In the genomic region with DNA sequence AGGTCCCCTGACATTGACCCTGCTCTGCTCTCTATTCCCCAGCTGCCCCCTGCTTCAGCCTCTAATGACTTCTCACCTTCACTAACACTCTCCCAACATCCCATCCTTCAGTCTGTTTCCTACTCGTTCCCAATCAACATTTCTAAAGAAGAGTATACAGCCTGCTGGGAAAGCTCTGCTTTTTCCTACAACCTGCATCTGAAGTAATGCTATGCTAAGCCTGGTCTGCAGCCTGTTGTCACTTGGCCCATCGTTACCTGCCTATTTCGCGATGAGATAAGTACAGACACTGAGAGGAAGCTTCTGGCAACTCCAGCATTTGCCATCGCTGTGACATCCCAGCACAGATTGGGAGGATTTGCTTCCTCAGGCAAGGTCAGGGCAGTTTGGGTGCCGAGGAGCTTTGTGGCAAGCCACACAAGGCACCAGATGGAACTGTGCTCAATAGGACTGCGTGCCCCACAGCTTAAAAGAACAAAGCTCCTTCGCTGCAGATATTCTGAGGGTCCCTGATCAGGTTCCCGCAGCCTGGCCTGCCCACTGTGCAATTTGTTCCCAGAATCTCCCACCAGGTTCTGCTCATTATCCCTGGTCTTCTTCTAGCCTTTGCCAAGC, we compare ENCODE assay signal across 20 cellular contexts. TPM values are rescaled to one million over a fixed set of nuclear protein-coding genes. Genes with fewer than 3 reads are reported as not detected.
DNase-seq lines count a peak whose midpoint lies in the region; ATAC-seq and TF ChIP-seq lines count a peak whose summit lies in the region.
"Had no signal": no experiment of that assay in that cellular context is flagged by ENCODE, and none has a peak within 500 bp of the region (broad histone marks: within the 10 kb centered on the region; RNA-seq: fewer than 3 reads in every experiment).

No MANE protein-coding gene starts in this region.

- no peak overlapping the region for H4K12ac ChIP-seq in trophoblast cell (ENCODE audit: low read depth, low read length)

- WGBS in trophoblast cell (ENCODE audit: extremely low coverage, insufficient coverage, insufficient read length) = no CpG with 5 or more reads among the region's 9 CpGs

- H3K4me3 ChIP-seq in GM23338 = no peak overlapping the region
- no peak overlapping the region for H3K4me3 ChIP-seq in NT2/D1 (ENCODE audit: insufficient read length, low read depth)
- peak overlapping the region; percentile 13 for H3K4me3 ChIP-seq in iPS-18a (ENCODE audit: low read length)
- no peak overlapping the region for H3K4me3 ChIP-seq in trophoblast cell (ENCODE audit: low read depth, low read length)
- H3K4me3 ChIP-seq: HAP-1, K562 had no signal

- H3K79me2 ChIP-seq in GM23338 (replicated peaks; ENCODE audit: insufficient read depth) (no peaks in the 10 kb centered on the region), trophoblast cell (ENCODE audit: control insufficient read depth, insufficient read depth, low read length, poor library complexity) (no peaks in the 10 kb centered on the region)

- H3K79me1 ChIP-seq in trophoblast cell (ENCODE audit: low read length) = no peaks in the 10 kb centered on the region

- no peak overlapping the region for H4K8ac ChIP-seq in trophoblast cell (ENCODE audit: low read depth, low read length)

- H4K20me1 ChIP-seq in GM23338 (replicated peaks; ENCODE audit: insufficient read depth) = no peaks in the 10 kb centered on the region

- DNase-seq in GM23338 (ENCODE audit: low spot score) = peak; percentile 44
- DNase-seq in NT2/D1 (ENCODE audit: low read depth, low spot score) = peak; percentile 77
- peak in 1 of 2 donors; percentile 4 for DNase-seq in trophoblast cell
- no peak for DNase-seq in medulla oblongata (ENCODE audit: extremely low spot score)
- DNase-seq in DMS153 treated with DMSO at 0.1 percent for 48 hours (lab: John Stamatoyannopoulos, UW; ENCODE audit: unreplicated experiment) = no peak
- DNase-seq in T-helper 2 cell = no peak
- DNase-seq: Calu3, DMS79, GDM1, NCI-H1092, NCI-H1694, NCI-H748 treated with DMSO at 0.1 percent for 48 hours, SHP77 had no signal

- peak; percentile 82 for ATAC-seq in GM23338
- ATAC-seq in HG03378 (IDR thresholded peaks at IDR 0.05; ENCODE audit: unreplicated experiment) = no peak
- ATAC-seq: K562, SK-N-SH treated with all-trans-retinoic acid at 6 μM for 48 hours had no signal

- H3K27ac ChIP-seq in GM23338 (ENCODE audit: low read depth) (no peak overlapping the region), iPS-18a (ENCODE audit: low read length) (no peak overlapping the region), trophoblast cell (ENCODE audit: low read depth, low read length) (no peak overlapping the region)

- no peak overlapping the region for H2BK5ac ChIP-seq in trophoblast cell (ENCODE audit: low read depth, low read length, poor library complexity)

- no peaks in the 10 kb centered on the region for H3K27me3 ChIP-seq in GM23338 (ENCODE audit: insufficient read depth)
- H3K27me3 ChIP-seq in NT2/D1 (ENCODE audit: insufficient read depth, insufficient read length) = no peaks in the 10 kb centered on the region
- H3K27me3 ChIP-seq in iPS-18a (ENCODE audit: control insufficient read depth, insufficient read depth, low read length) = peaks cover 11% of the 10 kb centered on the region
- H3K27me3 ChIP-seq in trophoblast cell (ENCODE audit: insufficient read depth, low read length) = no peaks in the 10 kb centered on the region

- H3F3A ChIP-seq in GM23338 (replicated peaks; ENCODE audit: low read depth) = no peaks in the 10 kb centered on the region

- peak overlapping the region; percentile 78 for H3K23ac ChIP-seq in trophoblast cell (ENCODE audit: low read length)

- no peak overlapping the region for H3K14ac ChIP-seq in trophoblast cell (ENCODE audit: low read length)

- no peak overlapping the region for H2AK5ac ChIP-seq in trophoblast cell (ENCODE audit: low read length)

- no peak overlapping the region for H2BK120ac ChIP-seq in trophoblast cell (ENCODE audit: insufficient read depth, low read length, poor library complexity)

- H3K9me3 ChIP-seq in NT2/D1 (ENCODE audit: insufficient read depth, low read length) (no peaks in the 10 kb centered on the region), iPS-18a (ENCODE audit: control insufficient read depth, low read depth, low read length) (no peaks in the 10 kb centered on the region), trophoblast cell (ENCODE audit: insufficient read depth, low read depth, low read length) (peaks cover 1% of the 10 kb centered on the region)
- H3K9me3 ChIP-seq: HAP-1 had no signal

- no peak overlapping the region for H3K27ac Mint-ChIP-seq in GM23338
- H3K27ac Mint-ChIP-seq: CD14-positive monocyte had no signal

- no peaks in the 10 kb centered on the region for H3K36me3 ChIP-seq in GM23338 (ENCODE audit: insufficient read depth)
- no peaks in the 10 kb centered on the region for H3K36me3 ChIP-seq in NT2/D1 (ENCODE audit: insufficient read depth, insufficient read length, low read length)
- no peaks in the 10 kb centered on the region for H3K36me3 ChIP-seq in iPS-18a (ENCODE audit: control insufficient read depth, low read depth, low read length)
- no peaks in the 10 kb centered on the region for H3K36me3 ChIP-seq in trophoblast cell (ENCODE audit: control insufficient read depth in 1 of 2, insufficient read depth in 2 of 2, low read length in 2 of 2)
- H3K36me3 ChIP-seq: HAP-1 had no signal

- no peaks in the 10 kb centered on the region; the same call in 2 of the 3 replicates for H3K9me3 Mint-ChIP-seq in GM23338
- H3K9me3 Mint-ChIP-seq: CD14-positive monocyte had no signal

- no peak overlapping the region for H4K91ac ChIP-seq in trophoblast cell (ENCODE audit: low read depth, low read length)

- H3K4me1 ChIP-seq in GM23338 (ENCODE audit: insufficient read depth) = peaks cover 17% of the 10 kb centered on the region
- H3K4me1 ChIP-seq in NT2/D1 (ENCODE audit: insufficient read depth, insufficient read length) = peaks cover 4% of the 10 kb centered on the region
- peaks cover 13% of the 10 kb centered on the region for H3K4me1 ChIP-seq in iPS-18a (ENCODE audit: control insufficient read depth, low read depth, low read length)
- peaks cover 0 to 5% of the 10 kb centered on the region in 2 experiments for H3K4me1 ChIP-seq in trophoblast cell (ENCODE audit: control insufficient read depth in 1 of 2, insufficient read depth in 2 of 2, low read length in 2 of 2)

- TF ChIP-seq CTCF in GM23338 (conservative IDR thresholded peaks at IDR 0.05; ENCODE audit: low read depth in 2 of 2) = no peak

- H3K9ac ChIP-seq in NT2/D1 (ENCODE audit: insufficient read length, low read depth) (peak overlapping the region; percentile 37), iPS-18a (ENCODE audit: low read length) (no peak overlapping the region), trophoblast cell (ENCODE audit: low read length) (no peak overlapping the region)

- H2BK12ac ChIP-seq in trophoblast cell (ENCODE audit: low read length) = no peak overlapping the region

- no peaks in the 10 kb centered on the region for H3K9me2 ChIP-seq in GM23338 (ENCODE audit: insufficient read depth)

- H3K27me3 Mint-ChIP-seq in GM23338 (ENCODE audit: insufficient read depth, low read depth, poor library complexity) = peaks cover 11% of the 10 kb centered on the region

- H3K36me3 Mint-ChIP-seq in GM23338 (ENCODE audit: low read depth) = no peaks in the 10 kb centered on the region
- H3K36me3 Mint-ChIP-seq: CD14-positive monocyte had no signal

- H3K18ac ChIP-seq in trophoblast cell (ENCODE audit: low read length) = no peak overlapping the region

- peaks cover 23% of the 10 kb centered on the region for H3K4me1 Mint-ChIP-seq in GM23338
- H3K4me1 Mint-ChIP-seq: CD14-positive monocyte had no signal

- H2AFZ ChIP-seq in GM23338 (peak overlapping the region; percentile 79), trophoblast cell (ENCODE audit: insufficient read depth, low read length, poor library complexity) (no peak overlapping the region)

- no peak overlapping the region for H3K4ac ChIP-seq in trophoblast cell (ENCODE audit: low read depth, low read length)

- H3K4me3 Mint-ChIP-seq in GM23338 = peak overlapping the region; percentile 22

- H3K4me2 ChIP-seq in GM23338 (peak overlapping the region; percentile 63), trophoblast cell (ENCODE audit: low read length) (no peak overlapping the region)

TF ChIP-seq in GM23338, 12 proteins besides CTCF, POLR2A, EP300 and RAD21 (continues in another document):
- no peak for TF ChIP-seq STAT1 (IDR thresholded peaks at IDR 0.05; ENCODE audit: unreplicated experiment)
- TF ChIP-seq EZH2phosphoT487 (IDR thresholded peaks at IDR 0.05; ENCODE audit: unreplicated experiment) = no peak
- TF ChIP-seq, protein P1, sequence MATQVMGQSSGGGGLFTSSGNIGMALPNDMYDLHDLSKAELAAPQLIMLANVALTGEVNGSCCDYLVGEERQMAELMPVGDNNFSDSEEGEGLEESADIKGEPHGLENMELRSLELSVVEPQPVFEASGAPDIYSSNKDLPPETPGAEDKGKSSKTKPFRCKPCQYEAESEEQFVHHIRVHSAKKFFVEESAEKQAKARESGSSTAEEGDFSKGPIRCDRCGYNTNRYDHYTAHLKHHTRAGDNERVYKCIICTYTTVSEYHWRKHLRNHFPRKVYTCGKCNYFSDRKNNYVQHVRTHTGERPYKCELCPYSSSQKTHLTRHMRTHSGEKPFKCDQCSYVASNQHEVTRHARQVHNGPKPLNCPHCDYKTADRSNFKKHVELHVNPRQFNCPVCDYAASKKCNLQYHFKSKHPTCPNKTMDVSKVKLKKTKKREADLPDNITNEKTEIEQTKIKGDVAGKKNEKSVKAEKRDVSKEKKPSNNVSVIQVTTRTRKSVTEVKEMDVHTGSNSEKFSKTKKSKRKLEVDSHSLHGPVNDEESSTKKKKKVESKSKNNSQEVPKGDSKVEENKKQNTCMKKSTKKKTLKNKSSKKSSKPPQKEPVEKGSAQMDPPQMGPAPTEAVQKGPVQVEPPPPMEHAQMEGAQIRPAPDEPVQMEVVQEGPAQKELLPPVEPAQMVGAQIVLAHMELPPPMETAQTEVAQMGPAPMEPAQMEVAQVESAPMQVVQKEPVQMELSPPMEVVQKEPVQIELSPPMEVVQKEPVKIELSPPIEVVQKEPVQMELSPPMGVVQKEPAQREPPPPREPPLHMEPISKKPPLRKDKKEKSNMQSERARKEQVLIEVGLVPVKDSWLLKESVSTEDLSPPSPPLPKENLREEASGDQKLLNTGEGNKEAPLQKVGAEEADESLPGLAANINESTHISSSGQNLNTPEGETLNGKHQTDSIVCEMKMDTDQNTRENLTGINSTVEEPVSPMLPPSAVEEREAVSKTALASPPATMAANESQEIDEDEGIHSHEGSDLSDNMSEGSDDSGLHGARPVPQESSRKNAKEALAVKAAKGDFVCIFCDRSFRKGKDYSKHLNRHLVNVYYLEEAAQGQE (IDR thresholded peaks at IDR 0.05; ENCODE audit: unreplicated experiment) = no peak

RNA-seq across cellular contexts. Expression of gene PKD1L1, which starts 51.4 kb away (rescaled TPM):
- total RNA-seq in GM23338 (2014; rRNA removed; shearing (Covaris generic)) = 0.03 and 0.16 TPM in 2 replicates
- not detected in 2 replicates for polyA plus RNA-seq in GM23338 (2016; fragmentation: Nextera tagmentation; extraction: Ambion mirVana)
- polyA plus RNA-seq in trophoblast cell (2013) = 0.07 and 0.15 TPM in 2 replicates
- total RNA-seq: HT-29 had no signal
- polyA plus RNA-seq: CD14-positive monocyte had no signal

Comparison
In these comparisons a context has a peak if more than half of its experiments do, and no peak if none do; other contexts are left out.
1. DNase-seq: peak in GM23338 (single experiment) and NT2/D1 (single experiment); none in medulla oblongata (single experiment), DMS153 treated with DMSO at 0.1 percent for 48 hours (single experiment) and T-helper 2 cell (0 of 5).